ENCODE assay signal across 8 cellular contexts in the genomic region with DNA sequence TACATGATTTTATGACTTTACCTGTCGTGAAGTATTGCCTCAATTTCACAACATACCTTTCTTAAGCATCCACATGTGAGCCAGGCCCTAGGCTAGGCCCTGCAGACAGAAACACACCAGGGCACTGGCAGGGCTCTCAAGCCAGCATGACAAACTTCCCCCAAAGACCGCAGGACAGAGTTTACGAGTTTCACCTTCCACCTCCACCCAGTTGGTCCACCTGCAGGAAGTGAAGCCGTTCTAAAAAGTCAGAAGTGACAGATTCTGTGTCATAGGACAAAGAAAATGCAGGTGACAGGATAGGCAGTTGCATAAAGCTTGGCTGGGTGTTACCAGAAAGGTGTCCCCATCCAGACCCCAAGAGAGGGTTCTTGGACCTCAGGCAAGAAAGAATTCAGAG. TPM values are rescaled to one million over a fixed set of nuclear protein-coding genes. Genes with fewer than 3 reads are reported as not detected.
A peak's percentile ranks its signal among the peaks of the same experiment; 100 is the strongest.
DNase-seq lines count a peak whose midpoint lies in the region; ATAC-seq and TF ChIP-seq lines count a peak whose summit lies in the region.

No MANE protein-coding gene starts in this region.

- peak; percentile 66 for ATAC-seq in HG03103 (IDR thresholded peaks at IDR 0.05; ENCODE audit: low read depth, unreplicated experiment)
- ATAC-seq in activated naive CD8-positive, alpha-beta T cell treated with anti-CD3 and anti-CD28 coated beads, Interleukin-2, amount 10 ng/mL, durations not matched to agents 7 days and 5 days (ENCODE audit: low read depth): peak; percentile 30

- H3K9me3 Mint-ChIP-seq in activated naive CD8-positive, alpha-beta T cell treated with anti-CD3 and anti-CD28 coated beads, Interleukin-2, amount 10 ng/mL, durations not matched to agents 7 days and 5 days: peaks cover 5% of the 10 kb centered on the region

- H3K27ac Mint-ChIP-seq in activated naive CD8-positive, alpha-beta T cell treated with anti-CD3 and anti-CD28 coated beads, Interleukin-2, amount 10 ng/mL, durations not matched to agents 7 days and 5 days: peak overlapping the region; percentile 81

- peaks cover 1% of the 10 kb centered on the region for H3K36me3 Mint-ChIP-seq in activated naive CD8-positive, alpha-beta T cell treated with anti-CD3 and anti-CD28 coated beads, Interleukin-2, amount 10 ng/mL, durations not matched to agents 7 days and 5 days

- peaks cover 4% of the 10 kb centered on the region for H3K27me3 Mint-ChIP-seq in activated naive CD8-positive, alpha-beta T cell treated with anti-CD3 and anti-CD28 coated beads, Interleukin-2, amount 10 ng/mL, durations not matched to agents 7 days and 5 days

- DNase-seq in GM10266 (ENCODE audit: extremely low spot score) (peak; percentile 20), GM19238 (ENCODE audit: insufficient read length, low spot score) (peak; percentile 16), HuH-7 (ENCODE audit: low spot score) (no peak), iPS-NIHi11 (ENCODE audit: low spot score) (no peak), SK-N-DZ (ENCODE audit: low spot score) (no peak)
- DNase-seq in activated naive CD8-positive, alpha-beta T cell treated with anti-CD3 and anti-CD28 coated beads, Interleukin-2, amount 10 ng/mL, durations not matched to agents 7 days and 5 days: no peak
- no peak for DNase-seq in stimulated activated naive CD4-positive, alpha-beta T cell (lab: John Stamatoyannopoulos, UW)

- no peak for TF ChIP-seq CTCF in GM10266 (IDR thresholded peaks at IDR 0.05; ENCODE audit: control insufficient read depth, insufficient read depth, low read depth, missing control alignments)

- H3K4me1 Mint-ChIP-seq in activated naive CD8-positive, alpha-beta T cell treated with anti-CD3 and anti-CD28 coated beads, Interleukin-2, amount 10 ng/mL, durations not matched to agents 7 days and 5 days: peaks cover 11% of the 10 kb centered on the region

- POLR2A ChIA-PET in activated naive CD8-positive, alpha-beta T cell treated with anti-CD3 and anti-CD28 coated beads, Interleukin-2, amount 10 ng/mL, durations not matched to agents 7 days and 5 days (lab: Charles Lee): interaction anchor here (0.7 kb wide), 2 partner anchors 13 to 29 kb away, joined by 3 to 5 read pairs; no protein-coding TSS in a partner anchor

- H3K4me3 Mint-ChIP-seq in activated naive CD8-positive, alpha-beta T cell treated with anti-CD3 and anti-CD28 coated beads, Interleukin-2, amount 10 ng/mL, durations not matched to agents 7 days and 5 days: peak overlapping the region; percentile 31

RNA-seq across cellular contexts. Expression of gene SIPA1L1, which starts 30.7 kb away (rescaled TPM):
- total RNA-seq in activated naive CD8-positive, alpha-beta T cell treated with anti-CD3 and anti-CD28 coated beads, Interleukin-2, amount 10 ng/mL, durations not matched to agents 7 days and 5 days: 10 to 100 TPM; 45.8 to 48.7 TPM
- 2.8 and 3.4 TPM in 2 replicates for polyA plus RNA-seq in SK-N-DZ (2014; cell fraction: cytosol; rRNA removed)
- polyA plus RNA-seq in SK-N-DZ (2014; cell fraction: nucleus; rRNA removed): 7.8 and 8.4 TPM in 2 replicates

Comparison
In these comparisons a context has a peak if more than half of its experiments do, and no peak if none do; other contexts are left out.
1. DNase-seq: peak in GM10266 (single experiment) and GM19238 (single experiment); none in activated naive CD8-positive, alpha-beta T cell treated with anti-CD3 and anti-CD28 coated beads, Interleukin-2, amount 10 ng/mL, durations not matched to agents 7 days and 5 days (single experiment), HuH-7 (single experiment), iPS-NIHi11 (single experiment), SK-N-DZ (single experiment) and stimulated activated naive CD4-positive, alpha-beta T cell (0 of 6).